Comparison of ENCODE assay signal across 3 cellular contexts in genomic region chr11:92141725-92142124, GRCh38.
A peak's percentile ranks its signal among the peaks of the same experiment; 100 is the strongest.
TF ChIP-seq lines count a peak whose summit lies in the region.

No MANE protein-coding gene starts in this region.

TF ChIP-seq in A549, 52 proteins besides CTCF, POLR2A, EP300 and RAD21:
- TF ChIP-seq ESRRA (IDR thresholded peaks at IDR 0.05; ENCODE audit: borderline replicate concordance, low read length) = no peak
- TF ChIP-seq MAFK (IDR thresholded peaks at IDR 0.05; ENCODE audit: partially characterized antibody) = peak; percentile 95

TF ChIP-seq in IMR-90, 13 proteins besides CTCF, POLR2A, EP300 and RAD21:
- TF ChIP-seq RFX5 (IDR thresholded peaks at IDR 0.05; ENCODE audit: low read depth, low read length) (no peak), MAFK (IDR thresholded peaks at IDR 0.05; ENCODE audit: low read depth, low read length) (peak; percentile 98)

TF ChIP-seq in H1, 55 proteins besides CTCF, POLR2A, EP300 and RAD21:
- TF ChIP-seq FOSL1 (IDR thresholded peaks at IDR 0.05; ENCODE audit: insufficient read depth, low read depth, low read length) = no peak
- TF ChIP-seq CHD1 (IDR thresholded peaks at IDR 0.05; ENCODE audit: low read depth, low read length) = no peak
- peak; percentile 97 for TF ChIP-seq MAFK (IDR thresholded peaks at IDR 0.05; ENCODE audit: low read depth, low read length)
- TF ChIP-seq GTF2F1 (IDR thresholded peaks at IDR 0.05; ENCODE audit: borderline replicate concordance, low read depth, low read length) = no peak
- no peak for TF ChIP-seq POU5F1 (IDR thresholded peaks at IDR 0.05; ENCODE audit: low read depth, low read length)
- no peak for TF ChIP-seq ATF3 (IDR thresholded peaks at IDR 0.05; ENCODE audit: insufficient read depth, low read depth, low read length)
- no peak for TF ChIP-seq JUND (IDR thresholded peaks at IDR 0.05; ENCODE audit: low read length)
- no peak for TF ChIP-seq SAP30 (IDR thresholded peaks at IDR 0.05; ENCODE audit: insufficient read depth, insufficient replicate concordance, low read length)
